ENCODE assay signal across 8 cellular contexts in the genomic region with DNA sequence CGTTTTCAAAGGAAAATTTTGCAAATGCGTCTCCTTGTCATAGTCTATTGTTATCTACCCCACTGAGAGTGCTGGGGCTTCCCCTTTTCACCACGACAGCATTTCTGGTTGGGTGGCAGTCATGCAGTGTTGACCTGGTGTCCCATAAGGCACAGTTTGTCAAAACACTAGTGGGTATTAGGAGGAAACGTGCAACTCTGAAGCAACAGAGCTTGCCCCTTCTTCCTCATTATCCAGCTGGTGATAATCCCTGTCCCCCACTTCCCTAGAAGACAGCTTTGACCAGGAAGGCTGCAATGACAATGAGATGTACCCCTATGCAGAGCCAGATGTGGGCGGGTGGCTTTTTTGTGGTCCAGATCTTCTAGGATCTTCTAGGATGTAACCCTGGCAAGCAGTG.
A peak's percentile ranks its signal among the peaks of the same experiment; 100 is the strongest.
DNase-seq lines count a peak whose midpoint lies in the region; ATAC-seq and TF ChIP-seq lines count a peak whose summit lies in the region.

No MANE protein-coding gene starts in this region.

- no peaks in the 10 kb centered on the region for H3K9me2 ChIP-seq in MM.1S (replicated peaks; ENCODE audit: insufficient read depth, low read length)

- H3K4me2 ChIP-seq in BLaER1 (peak overlapping the region; percentile 86), MM.1S (ENCODE audit: low read depth, low read length) (peak overlapping the region; percentile 65)

- H4K20me1 ChIP-seq in BLaER1 (no peaks in the 10 kb centered on the region; the same call in 1 of the 2 replicates), MM.1S (ENCODE audit: insufficient read depth, low read length) (no peaks in the 10 kb centered on the region)

- in situ Hi-C loops in HAP-1 (cut with MboI; ENCODE audit: low sequenced_read_pairs) = no loop called here

- no peak overlapping the region for H2AFZ ChIP-seq in MM.1S (ENCODE audit: low read length)

- peak overlapping the region; percentile 78; the same call in 1 of the 2 replicates for H3K9ac ChIP-seq in BLaER1
- H3K9ac ChIP-seq in MM.1S (ENCODE audit: low read length) = no peak overlapping the region

- H3K27me3 ChIP-seq in BLaER1 (peaks cover 6% of the 10 kb centered on the region; the same call in 1 of the 2 replicates), MM.1S (replicated peaks; ENCODE audit: insufficient read depth, low read length) (no peaks in the 10 kb centered on the region), HAP-1 (ENCODE audit: low read depth) (no peaks in the 10 kb centered on the region)

- H3K9me3 ChIP-seq in BLaER1 (no peaks in the 10 kb centered on the region), MM.1S (replicated peaks; ENCODE audit: insufficient read depth, low read length) (no peaks in the 10 kb centered on the region), HAP-1 (no peaks in the 10 kb centered on the region)

- TF ChIP-seq CTCF in MM.1S (IDR thresholded peaks at IDR 0.05; ENCODE audit: low read length) = no peak

- peak; percentile 48 for ATAC-seq in GM21390 (IDR thresholded peaks at IDR 0.05; ENCODE audit: unreplicated experiment)

- H3K36me3 ChIP-seq in BLaER1 = peaks cover 17% of the 10 kb centered on the region
- H3K36me3 ChIP-seq in MM.1S (replicated peaks; ENCODE audit: insufficient read depth, low read length) = no peaks in the 10 kb centered on the region
- no peaks in the 10 kb centered on the region for H3K36me3 ChIP-seq in HAP-1 (replicated peaks)

- peaks cover 21% of the 10 kb centered on the region for H3F3A ChIP-seq in MM.1S (ENCODE audit: insufficient read depth, low read length)

- peaks cover 24% of the 10 kb centered on the region for H3K4me1 ChIP-seq in BLaER1
- H3K4me1 ChIP-seq in MM.1S (ENCODE audit: low read length) = peaks cover 12% of the 10 kb centered on the region
- no peaks in the 10 kb centered on the region for H3K4me1 ChIP-seq in HAP-1

- DNase-seq in MM.1S (peak; percentile 15), DMS53 treated with DMSO at 0.1 percent for 48 hours (lab: John Stamatoyannopoulos, UW; ENCODE audit: unreplicated experiment) (no peak), NCI-H82 (lab: John Stamatoyannopoulos, UW) (no peak), HAP-1 (ENCODE audit: low spot score in 2 of 2) (no peak)
- peak; percentile 64 to 66 for DNase-seq in activated T-cell treated with anti-CD3 and anti-CD28 coated beads, Interleukin-2, amount 50 U/mL, for 48 hours
- DNase-seq in stimulated activated CD4-positive, alpha-beta T cell treated with anti-CD3 and anti-CD28 coated beads, Interleukin-15, amount 100 ng/mL, for 24 hours = peak; percentile 72

- H3K4me3 ChIP-seq in BLaER1 (peak overlapping the region; percentile 85), MM.1S (ENCODE audit: low read length) (peak overlapping the region; percentile 65), HAP-1 (no peak overlapping the region)

- H3K27ac ChIP-seq in BLaER1 (peak overlapping the region; percentile 36), MM.1S (ENCODE audit: low read length) (no peak overlapping the region)

- H3K79me2 ChIP-seq in MM.1S (ENCODE audit: low read length) = peaks cover 57% of the 10 kb centered on the region

Comparison
In these comparisons a context has a peak if more than half of its experiments do, and no peak if none do; other contexts are left out.
1. DNase-seq: peak in MM.1S (single experiment), activated T-cell treated with anti-CD3 and anti-CD28 coated beads, Interleukin-2, amount 50 U/mL, for 48 hours (2 of 2) and stimulated activated CD4-positive, alpha-beta T cell treated with anti-CD3 and anti-CD28 coated beads, Interleukin-15, amount 100 ng/mL, for 24 hours (single experiment); none in DMS53 treated with DMSO at 0.1 percent for 48 hours (single experiment), NCI-H82 (single experiment) and HAP-1 (0 of 2).